ENCODE assay signal across 12 cellular contexts in the genomic region with DNA sequence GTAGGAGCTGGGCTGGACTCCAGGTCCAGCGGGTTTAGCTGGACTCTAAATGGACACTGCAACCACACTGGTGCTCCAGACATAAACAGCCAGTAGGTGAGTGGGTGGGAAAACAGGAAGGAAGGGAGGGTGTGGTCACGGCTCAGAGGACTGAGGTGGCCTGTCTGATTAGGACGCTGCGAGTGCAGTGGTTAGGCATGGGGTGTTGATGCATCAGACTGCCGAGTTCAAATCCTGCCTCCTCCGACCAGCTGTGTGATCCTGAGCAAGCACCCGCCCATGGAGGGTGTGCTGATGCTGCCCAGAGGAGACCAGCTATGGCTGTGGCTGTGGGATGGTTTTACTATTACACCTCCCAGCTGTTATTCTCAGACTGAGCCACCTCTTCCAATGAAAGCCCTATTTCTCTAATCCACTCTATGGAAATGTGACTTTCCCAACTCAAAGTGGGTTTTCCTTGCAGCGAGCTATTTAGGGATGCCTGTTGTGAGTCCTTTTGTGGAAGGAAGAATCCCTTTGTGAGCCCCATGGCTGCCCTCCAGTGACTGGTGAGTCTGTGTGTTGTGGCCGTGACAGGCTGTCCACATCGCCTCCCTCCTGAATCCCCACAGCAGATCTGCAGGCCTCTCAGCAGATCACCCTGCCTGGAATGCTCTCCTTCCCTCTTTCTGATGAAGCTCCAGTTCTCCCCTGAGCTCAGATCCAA. TPM values are rescaled to one million over a fixed set of nuclear protein-coding genes. Genes with fewer than 3 reads are reported as not detected.
DNase-seq lines count a peak whose midpoint lies in the region; ATAC-seq and TF ChIP-seq lines count a peak whose summit lies in the region.
"Had no signal": no experiment of that assay in that cellular context is flagged by ENCODE, and none has a peak within 500 bp of the region (broad histone marks: within the 10 kb centered on the region; RNA-seq: fewer than 3 reads in every experiment).

No MANE protein-coding gene starts in this region.

- H3K27me3 Mint-ChIP-seq in T-helper 17 cell: no peaks in the 10 kb centered on the region
- H3K27me3 Mint-ChIP-seq: activated CD4-positive, alpha-beta T cell treated with anti-CD3 and anti-CD28 coated beads for 36 hours had no signal

- H3K27ac Mint-ChIP-seq in T-helper 17 cell: peak overlapping the region; percentile 49
- H3K27ac Mint-ChIP-seq: activated CD4-positive, alpha-beta T cell treated with anti-CD3 and anti-CD28 coated beads for 36 hours had no signal

- DNase-seq in heart left ventricle: peak in 3 of 5 donors; percentile 4 to 23 (median 17)
- DNase-seq in Right ventricle myocardium superior: no peak
- no peak for DNase-seq in T-helper 17 cell
- peak; percentile 16 to 47 for DNase-seq in foreskin fibroblast
- peak; percentile 48 to 66 for DNase-seq in suprapubic skin (ENCODE audit: low spot score in 2 of 2)
- DNase-seq in HCEC 1CT: no peak
- no peak for DNase-seq in iPS-NIHi7 (ENCODE audit: extremely low spot score)
- no peak for DNase-seq in DMS53 treated with DMSO at 0.1 percent for 48 hours (lab: John Stamatoyannopoulos, UW; ENCODE audit: unreplicated experiment)
- DNase-seq: activated CD4-positive, alpha-beta T cell treated with anti-CD3 and anti-CD28 coated beads for 36 hours; erythroblast; nucleus accumbens; RPMI8226 had no signal

- H3K4me1 ChIP-seq in heart left ventricle (peaks cover 5 to 43% (median 27%) of the 10 kb centered on the region in 12 donors), suprapubic skin (no peaks in the 10 kb centered on the region)

- TF ChIP-seq POLR2A in heart left ventricle (IDR thresholded peaks at IDR 0.05): no peak
- TF ChIP-seq POLR2A in suprapubic skin (IDR thresholded peaks at IDR 0.05): no peak

- H3K36me3 ChIP-seq in heart left ventricle (peaks cover 0 to 4% (median 0%) of the 10 kb centered on the region in 9 donors), suprapubic skin (peaks cover 4% of the 10 kb centered on the region)

- 53 to 62% (median 57%) methylated on average over 10 of the region's 10 CpGs for WGBS in heart left ventricle, 4 donors
- WGBS in suprapubic skin: 71% methylated on average over 10 of the region's 10 CpGs

- H3K4me3 ChIP-seq in heart left ventricle (no peak overlapping the region), foreskin fibroblast (ENCODE audit: low read depth in 1 of 2, low read length in 2 of 2) (no peak overlapping the region), suprapubic skin (no peak overlapping the region)

- intact Hi-C loops in heart left ventricle (cut with DNase I) (no loop called here), Right ventricle myocardium superior (cut with DNase I) (no loop called here)

- TF ChIP-seq CTCF in heart left ventricle (IDR thresholded peaks at IDR 0.05) (no peak), foreskin fibroblast (IDR thresholded peaks at IDR 0.05; ENCODE audit: low read depth, low read length) (no peak), suprapubic skin (IDR thresholded peaks at IDR 0.05) (no peak)

- H3K36me3 Mint-ChIP-seq in T-helper 17 cell (ENCODE audit: low read depth): peaks cover 3% of the 10 kb centered on the region

- ATAC-seq in heart left ventricle: peak in 1 of 4 donors; percentile 30
- no peak for ATAC-seq in Right ventricle myocardium superior (ENCODE audit: poor library complexity)
- no peak for ATAC-seq in T-helper 17 cell
- ATAC-seq: activated CD4-positive, alpha-beta T cell treated with anti-CD3 and anti-CD28 coated beads for 36 hours had no signal

- no peak overlapping the region for H3K4me3 Mint-ChIP-seq in T-helper 17 cell
- H3K4me3 Mint-ChIP-seq: activated CD4-positive, alpha-beta T cell treated with anti-CD3 and anti-CD28 coated beads for 36 hours had no signal

- H3K9me3 ChIP-seq in heart left ventricle (no peaks in the 10 kb centered on the region), T-helper 17 cell (ENCODE audit: control insufficient read depth, low read length, poor library complexity, severe bottlenecking) (no peaks in the 10 kb centered on the region), suprapubic skin (no peaks in the 10 kb centered on the region)

- H3K27me3 ChIP-seq in heart left ventricle (no peaks in the 10 kb centered on the region), suprapubic skin (no peaks in the 10 kb centered on the region)

- peaks cover 20% of the 10 kb centered on the region for H3K4me1 Mint-ChIP-seq in T-helper 17 cell

- no peak for TF ChIP-seq EP300 in suprapubic skin (IDR thresholded peaks at IDR 0.05)

- H3K27ac ChIP-seq in heart left ventricle (peak overlapping the region in 2 of 12 donors; percentile 52 to 56), suprapubic skin (no peak overlapping the region)

RNA-seq across cellular contexts. Expression of a gene that starts 56.6 kb away (rescaled TPM):
- 1 to 10 TPM in 3 of 9 donors, under 1 TPM in 2, not detected in 4; 0.37 to 3.5 (median 1.9) TPM for total RNA-seq in heart left ventricle
- polyA plus RNA-seq in heart left ventricle: 1 to 10 TPM in 1 of 2 donors, under 1 TPM in 1; 0.23 to 2.6 TPM
- total RNA-seq in Right ventricle myocardium superior: 0.27 TPM
- under 1 TPM in 1 of 2 donors, not detected in 1; 0.37 TPM for total RNA-seq in T-helper 17 cell
- 10 to 100 TPM in 1 of 4 donors, 1 to 10 TPM in 3; 2.3 to 10.2 (median 8.3) TPM for total RNA-seq in suprapubic skin
- total RNA-seq: activated CD4-positive, alpha-beta T cell treated with anti-CD3 and anti-CD28 coated beads for 36 hours had no signal

Comparison
In these comparisons a context has a peak if more than half of its experiments do, and no peak if none do; other contexts are left out.
1. DNase-seq: peak in heart left ventricle (3 of 5), foreskin fibroblast (2 of 2) and suprapubic skin (2 of 2); none in Right ventricle myocardium superior (single experiment), T-helper 17 cell (0 of 3), HCEC 1CT (single experiment), iPS-NIHi7 (single experiment) and DMS53 treated with DMSO at 0.1 percent for 48 hours (single experiment).